Comparison of ENCODE assay signal across 21 cellular contexts in genomic region chr11:28539239-28540025, GRCh38.
A peak's percentile ranks its signal among the peaks of the same experiment; 100 is the strongest.
DNase-seq lines count a peak whose midpoint lies in the region; ATAC-seq and TF ChIP-seq lines count a peak whose summit lies in the region.
"Had no signal": no experiment of that assay in that cellular context is flagged by ENCODE, and none has a peak within 500 bp of the region (broad histone marks: within the 10 kb centered on the region; RNA-seq: fewer than 3 reads in every experiment).

No MANE protein-coding gene starts in this region.

- no peaks in the 10 kb centered on the region for H3K79me1 ChIP-seq in IMR-90 (ENCODE audit: low read depth in 1 of 2, low read length in 2 of 2)

- no peaks in the 10 kb centered on the region for H4K20me1 ChIP-seq in IMR-90 (ENCODE audit: insufficient read depth, low read length)
- no peaks in the 10 kb centered on the region for H4K20me1 ChIP-seq in mammary epithelial cell (ENCODE audit: insufficient read depth, low read length)

- peak; percentile 18 for DNase-seq in ELR (ENCODE audit: low read depth)
- DNase-seq in IMR-90 = peak; percentile 54
- DNase-seq in mammary epithelial cell = peak; percentile 20
- peak; percentile 52 for DNase-seq in iris pigment epithelial cell (ENCODE audit: low read depth)
- DNase-seq in NCI-H2196 treated with DMSO at 0.1 percent for 48 hours (lab: John Stamatoyannopoulos, UW; ENCODE audit: unreplicated experiment) = no peak
- DNase-seq in stimulated activated CD4-positive, alpha-beta T cell treated with anti-CD3 and anti-CD28 coated beads, Interleukin-4, amount 100 ng/mL, for 1 hour = no peak
- DNase-seq in NCI-H748 (lab: John Stamatoyannopoulos, UW; ENCODE audit: unreplicated experiment) = no peak
- DNase-seq: BE2C, EL, H9, HFFc6, MV-4-11, NCI-H1105 treated with DMSO at 0.1 percent for 48 hours, NCI-H1694 treated with DMSO at 0.1 percent for 48 hours, NCI-H2081 treated with DMSO at 0.1 percent for 48 hours, NCI-H2171 treated with DMSO at 0.1 percent for 48 hours, NCI-H446 treated with DMSO at 0.1 percent for 48 hours, NCI-H748 treated with DMSO at 0.1 percent for 48 hours had no signal

- H3K4me2 ChIP-seq in IMR-90 (ENCODE audit: low read depth, low read length) (no peak overlapping the region), mammary epithelial cell (ENCODE audit: insufficient read depth, low read depth, low read length) (no peak overlapping the region)

- H3K79me2 ChIP-seq in mammary epithelial cell (ENCODE audit: insufficient read depth, low read length) = no peaks in the 10 kb centered on the region

- peak overlapping the region; percentile 23 to 69; a peak in 2 of 4 replicates for H4K8ac ChIP-seq in IMR-90 (ENCODE audit: low read depth in 2 of 2, low read length in 2 of 2)

- H4K5ac ChIP-seq in IMR-90 (ENCODE audit: low read depth, low read length) = peak overlapping the region; percentile 96; the same call in 1 of the 2 replicates

- no peak overlapping the region for H2AK9ac ChIP-seq in IMR-90 (replicated peaks; ENCODE audit: low read depth, low read length, poor library complexity)

- H3K4me3 ChIP-seq in IMR-90 (ENCODE audit: insufficient read depth, low read depth, low read length) (no peak overlapping the region), mammary epithelial cell (replicated peaks in 1 of 3; ENCODE audit: insufficient read depth in 1 of 3, low read depth in 2 of 3, low read length in 3 of 3) (no peak overlapping the region)

- H3K23ac ChIP-seq in IMR-90 (ENCODE audit: low read depth, low read length) = no peak overlapping the region

- H3K4ac ChIP-seq in IMR-90 (ENCODE audit: low read depth, low read length) = peak overlapping the region; percentile 78

- H3K9me3 ChIP-seq in IMR-90 (ENCODE audit: control insufficient read depth, insufficient read depth, low read length) (peaks cover 4% of the 10 kb centered on the region; the same call in 1 of the 2 replicates), mammary epithelial cell (replicated peaks; ENCODE audit: insufficient read depth, low read length) (no peaks in the 10 kb centered on the region)
- H3K9me3 ChIP-seq: BE2C had no signal

- H3K27ac ChIP-seq in IMR-90 (ENCODE audit: insufficient read depth, low read length) (no peak overlapping the region), mammary epithelial cell (ENCODE audit: insufficient read depth, low read depth, low read length) (no peak overlapping the region)
- H3K27ac ChIP-seq: HL-60 had no signal

- dilution Hi-C loops in IMR-90 (cut with HindIII; ENCODE audit: low sequenced_read_pairs, unreplicated experiment) = no loop called here
- dilution Hi-C loops in mammary epithelial cell (cut with HindIII; ENCODE audit: low sequenced_read_pairs) = no loop called here

- peaks cover 8% of the 10 kb centered on the region for H3K4me1 ChIP-seq in IMR-90 (ENCODE audit: control insufficient read depth, insufficient read depth, low read length)
- H3K4me1 ChIP-seq in mammary epithelial cell (ENCODE audit: insufficient read depth, low read length) = peaks cover 10% of the 10 kb centered on the region
- H3K4me1 ChIP-seq: BE2C had no signal

- peak overlapping the region; percentile 97 for H3K18ac ChIP-seq in IMR-90 (ENCODE audit: low read depth, low read length)

- CTCF ChIA-PET in IMR-90 (lab: Yijun Ruan, JAX) = interaction anchor here (0.6 to 1.2 kb wide), 2 partner anchors 23 to 844 kb away, joined by 3 read pairs; no protein-coding TSS in a partner anchor
- CTCF ChIA-PET in mammary epithelial cell (lab: Charles Lee; ENCODE audit: low non-redundant PET) = no interaction called here

- H3K14ac ChIP-seq in IMR-90 (replicated peaks; ENCODE audit: low read depth, low read length) = peak overlapping the region; percentile 74; the same call in 1 of the 2 replicates

- POLR2A ChIA-PET in IMR-90 (lab: Charles Lee; ENCODE audit: unreplicated experiment) = interaction anchor here (0.6 kb wide), 1 partner anchor 249 kb away, joined by 3 read pairs; no protein-coding TSS in a partner anchor

- BruUV-seq in IMR-90 (replicated peaks; lab: Mats Ljungman, UMichigan) (no TSS peak), mammary epithelial cell (replicated peaks; lab: Mats Ljungman, UMichigan) (no TSS peak)

- H3K56ac ChIP-seq in IMR-90 (ENCODE audit: extremely low read depth, insufficient read depth, low read length) = no peak overlapping the region

- in situ Hi-C loops in IMR-90 (cut with MboI; ENCODE audit: low sequenced_read_pairs) (loop anchor here (25.0 kb wide), 1 partner anchor 827 kb away; the partner anchor contains the start of gene BDNF), mammary epithelial cell (cut with MboI; ENCODE audit: low sequenced_read_pairs in 2 of 2) (loop anchor here in 1 of 2 donors (25.0 kb wide), 1 partner anchor 827 kb away; the partner anchor contains the start of gene BDNF)

- peak overlapping the region; percentile 67 for H2BK15ac ChIP-seq in IMR-90 (ENCODE audit: low read depth, low read length)

- no peak for ATAC-seq in IMR-90 (ENCODE audit: low read depth)
- ATAC-seq: Panc1, SK-N-SH treated with all-trans-retinoic acid at 6 μM for 48 hours had no signal

- H3K36me3 ChIP-seq in IMR-90 (ENCODE audit: control insufficient read depth, insufficient read depth, low read length) (no peaks in the 10 kb centered on the region), mammary epithelial cell (ENCODE audit: insufficient read depth, low read length) (no peaks in the 10 kb centered on the region)
- H3K36me3 ChIP-seq: BE2C had no signal

- H2AFZ ChIP-seq in IMR-90 (replicated peaks; ENCODE audit: low read length, poor library complexity) (no peak overlapping the region), mammary epithelial cell (ENCODE audit: low read depth, low read length) (no peak overlapping the region)

- peak overlapping the region; percentile 44; the same call in 1 of the 2 replicates for H4K91ac ChIP-seq in IMR-90 (ENCODE audit: insufficient read depth, low read depth, low read length)

- intact Hi-C loops in IMR-90 (cut with micrococcal nuclease) = no loop called here
- intact Hi-C loops in mammary epithelial cell (cut with micrococcal nuclease) = loop anchor here (10.0 kb wide), 1 partner anchor 475 kb away; no protein-coding TSS in a partner anchor

- peak overlapping the region; percentile 44; the same call in 1 of the 2 replicates for H2BK120ac ChIP-seq in IMR-90 (ENCODE audit: low read depth, low read length)

- no CpG with 5 or more reads among the region's 2 CpGs for WGBS in IMR-90 (ENCODE audit: extremely low coverage in 2 of 2, insufficient read length in 1 of 2), 2 experiments
- WGBS in mammary epithelial cell (ENCODE audit: low coverage, missing lambda C conversion rate) = 72% methylated on average over 2 of the region's 2 CpGs

- H3K27me3 ChIP-seq in IMR-90 (ENCODE audit: control insufficient read depth, insufficient read depth, low read length) = no peaks in the 10 kb centered on the region
- no peaks in the 10 kb centered on the region for H3K27me3 ChIP-seq in mammary epithelial cell (ENCODE audit: insufficient read depth, low read length)
- H3K27me3 ChIP-seq: BE2C had no signal

- TF ChIP-seq RAD21 in IMR-90 (IDR thresholded peaks at IDR 0.05; ENCODE audit: low read length) = no peak

- H2BK20ac ChIP-seq in IMR-90 (ENCODE audit: low read depth, low read length) = peak overlapping the region; percentile 95

- H3K9me1 ChIP-seq in IMR-90 (ENCODE audit: insufficient read depth, low read length) = no peaks in the 10 kb centered on the region

- TF ChIP-seq POLR2A in IMR-90 (IDR thresholded peaks at IDR 0.05; ENCODE audit: low read depth, low read length) = no peak

- H2AK5ac ChIP-seq in IMR-90 (ENCODE audit: low read depth, low read length) = peak overlapping the region; percentile 57; the same call in 1 of the 2 replicates

- TF ChIP-seq CTCF in IMR-90 (conservative IDR thresholded peaks at IDR 0.05; ENCODE audit: low read depth, low read length) (no peak), mammary epithelial cell (conservative IDR thresholded peaks at IDR 0.05 in 1 of 2, IDR thresholded peaks at IDR 0.05 in 1 of 2; ENCODE audit: extremely low read depth in 1 of 2, insufficient read depth in 1 of 2, low read depth in 1 of 2, low read length in 2 of 2) (no peak)

- H2BK5ac ChIP-seq in IMR-90 (ENCODE audit: low read depth, low read length, poor library complexity, severe bottlenecking) = peak overlapping the region; percentile 73

- H3K9ac ChIP-seq in IMR-90 (ENCODE audit: low read depth, low read length) (no peak overlapping the region), mammary epithelial cell (ENCODE audit: insufficient read depth, low read length) (no peak overlapping the region)

TF ChIP-seq in IMR-90, 13 proteins besides CTCF, POLR2A, EP300 and RAD21:
- TF ChIP-seq CHD1 (IDR thresholded peaks at IDR 0.05; ENCODE audit: low read depth, low read length) (no peak), MAFK (IDR thresholded peaks at IDR 0.05; ENCODE audit: low read depth, low read length) (peak; percentile 85), FOS (IDR thresholded peaks at IDR 0.05; ENCODE audit: low read depth, low read length) (no peak), RFX5 (IDR thresholded peaks at IDR 0.05; ENCODE audit: low read depth, low read length) (no peak), BHLHE40 (IDR thresholded peaks at IDR 0.05; ENCODE audit: low read depth, low read length) (no peak), ELK1 (IDR thresholded peaks at IDR 0.05; ENCODE audit: borderline replicate concordance, low read depth, low read length) (no peak)

Comparison
In these comparisons a context has a peak if more than half of its experiments do, and no peak if none do; other contexts are left out.
1. DNase-seq: peak in ELR (single experiment), IMR-90 (single experiment), mammary epithelial cell (single experiment) and iris pigment epithelial cell (single experiment); none in NCI-H2196 treated with DMSO at 0.1 percent for 48 hours (single experiment), stimulated activated CD4-positive, alpha-beta T cell treated with anti-CD3 and anti-CD28 coated beads, Interleukin-4, amount 100 ng/mL, for 1 hour (single experiment) and NCI-H748 (single experiment).